Comparison of ENCODE assay signal across 8 cellular contexts in the genomic region with DNA sequence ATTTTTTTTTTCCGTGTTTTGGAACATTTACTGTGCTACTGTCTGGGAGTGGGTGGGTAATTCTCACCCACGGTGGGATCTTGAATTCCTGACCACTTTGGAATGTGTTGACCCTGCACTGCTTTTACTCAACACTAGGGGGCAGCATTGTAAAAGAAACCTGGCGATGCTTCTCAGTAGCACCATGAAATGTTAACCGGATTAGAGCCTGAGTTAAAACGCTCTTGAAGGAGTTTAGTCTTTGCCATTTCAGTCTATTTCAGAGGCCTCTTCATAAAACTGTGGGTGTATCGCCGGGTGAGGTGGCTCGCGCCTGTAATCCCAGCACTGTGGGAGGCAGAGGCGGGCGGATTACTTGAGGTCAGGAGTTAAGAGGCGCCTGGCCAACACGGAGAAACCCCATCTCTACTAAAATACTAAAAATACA.
DNase-seq lines count a peak whose midpoint lies in the region; ATAC-seq, FAIRE-seq and TF ChIP-seq lines count a peak whose summit lies in the region.

No MANE protein-coding gene starts in this region.

- FAIRE-seq in bronchial epithelial cell (lab: Jason Lieb, UNC) = no peak

- H3K4me1 Mint-ChIP-seq in GM23338 (peaks cover 3% of the 10 kb centered on the region; the same call in 2 of the 3 replicates), WTC11 (peaks cover 3% of the 10 kb centered on the region)

- no peak overlapping the region for H3K4me2 ChIP-seq in GM23338

- TF ChIP-seq CTCF in GM23338 (conservative IDR thresholded peaks at IDR 0.05; ENCODE audit: low read depth in 2 of 2) (peak; percentile 93 to 95), WTC11 (IDR thresholded peaks at IDR 0.05) (peak; percentile 92), bronchial epithelial cell (IDR thresholded peaks at IDR 0.05; ENCODE audit: insufficient read depth, low read length, severe bottlenecking) (peak; percentile 77)

- H3K9me2 ChIP-seq in GM23338 (ENCODE audit: insufficient read depth) = no peaks in the 10 kb centered on the region

- H3K27me3 ChIP-seq in GM23338 (ENCODE audit: insufficient read depth) = no peaks in the 10 kb centered on the region
- no peaks in the 10 kb centered on the region for H3K27me3 ChIP-seq in bronchial epithelial cell (ENCODE audit: control insufficient read depth, insufficient read depth, low read length)

- no peaks in the 10 kb centered on the region for H3K79me2 ChIP-seq in GM23338 (replicated peaks; ENCODE audit: insufficient read depth)

- H3K27ac ChIP-seq in GM23338 (ENCODE audit: low read depth) = no peak overlapping the region

- H2AFZ ChIP-seq in GM23338 = no peak overlapping the region

- ATAC-seq in GM23338 (peak; percentile 93), WTC11 (peak; percentile 88), HG03457 (IDR thresholded peaks at IDR 0.05; ENCODE audit: unreplicated experiment) (no peak)

- DNase-seq in CD1c-positive myeloid dendritic cell (ENCODE audit: extremely low spot score) = peak; percentile 88
- DNase-seq in GM23338 (ENCODE audit: low spot score) = peak; percentile 85
- DNase-seq in NCI-H2171 (lab: John Stamatoyannopoulos, UW) = peak; percentile 36
- peak; percentile 64 for DNase-seq in WTC11 (ENCODE audit: low spot score)
- DNase-seq in bronchial epithelial cell (ENCODE audit: low read depth) = peak; percentile 57
- peak; percentile 78 for DNase-seq in islet precursor cell
- DNase-seq in stimulated activated CD4-positive, alpha-beta T cell treated with anti-CD3 and anti-CD28 coated beads, Interleukin-1b, Interleukin-23, amount 100 ng/mL, for 48 hours = peak; percentile 39

- CTCF ChIA-PET in WTC11 (lab: Charles Lee) = interaction anchor here (0.7 to 3.3 kb wide), 3 partner anchors 76 to 133 kb away, joined by 3 to 16 read pairs (median 5); partner anchors contain the start of gene PRND

- POLR2A ChIA-PET in WTC11 (lab: Charles Lee) = no interaction called here

- no peaks in the 10 kb centered on the region for H3F3A ChIP-seq in GM23338 (replicated peaks; ENCODE audit: low read depth)

- H3K27ac Mint-ChIP-seq in GM23338 = no peak overlapping the region
- no peak overlapping the region for H3K27ac Mint-ChIP-seq in WTC11

- H3K9me3 Mint-ChIP-seq in GM23338 (no peaks in the 10 kb centered on the region), WTC11 (no peaks in the 10 kb centered on the region)

- no peaks in the 10 kb centered on the region for H3K36me3 Mint-ChIP-seq in GM23338 (ENCODE audit: low read depth)
- no peaks in the 10 kb centered on the region for H3K36me3 Mint-ChIP-seq in WTC11

- no peaks in the 10 kb centered on the region for H3K36me3 ChIP-seq in GM23338 (ENCODE audit: insufficient read depth)
- H3K36me3 ChIP-seq in bronchial epithelial cell (ENCODE audit: control insufficient read depth, insufficient read depth, low read length) = no peaks in the 10 kb centered on the region

- no peak overlapping the region for H3K4me3 Mint-ChIP-seq in GM23338
- H3K4me3 Mint-ChIP-seq in WTC11 = no peak overlapping the region

- H3K27me3 Mint-ChIP-seq in GM23338 (ENCODE audit: insufficient read depth, low read depth, poor library complexity) = peaks cover 4% of the 10 kb centered on the region
- H3K27me3 Mint-ChIP-seq in WTC11 (ENCODE audit: low read depth) = no peaks in the 10 kb centered on the region

- no peaks in the 10 kb centered on the region for H3K4me1 ChIP-seq in GM23338 (ENCODE audit: insufficient read depth)

- no peaks in the 10 kb centered on the region for H4K20me1 ChIP-seq in GM23338 (replicated peaks; ENCODE audit: insufficient read depth)

- no peak overlapping the region for H3K4me3 ChIP-seq in GM23338
- H3K4me3 ChIP-seq in bronchial epithelial cell (ENCODE audit: low read depth, low read length) = no peak overlapping the region

TF ChIP-seq in GM23338, 12 proteins besides CTCF, POLR2A, EP300 and RAD21:
- TF ChIP-seq POLR2AphosphoS5 (IDR thresholded peaks at IDR 0.05; ENCODE audit: low read depth) = no peak
- TF ChIP-seq ZNF114 (CRISPR knock-in tag; IDR thresholded peaks at IDR 0.05) = no peak

TF ChIP-seq in WTC11, 78 proteins besides CTCF, POLR2A, EP300 and RAD21:
- TF ChIP-seq, protein P1, sequence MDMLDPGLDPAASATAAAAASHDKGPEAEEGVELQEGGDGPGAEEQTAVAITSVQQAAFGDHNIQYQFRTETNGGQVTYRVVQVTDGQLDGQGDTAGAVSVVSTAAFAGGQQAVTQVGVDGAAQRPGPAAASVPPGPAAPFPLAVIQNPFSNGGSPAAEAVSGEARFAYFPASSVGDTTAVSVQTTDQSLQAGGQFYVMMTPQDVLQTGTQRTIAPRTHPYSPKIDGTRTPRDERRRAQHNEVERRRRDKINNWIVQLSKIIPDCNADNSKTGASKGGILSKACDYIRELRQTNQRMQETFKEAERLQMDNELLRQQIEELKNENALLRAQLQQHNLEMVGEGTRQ (CRISPR knock-in tag; IDR thresholded peaks at IDR 0.05) = no peak
- no peak for TF ChIP-seq AFF4 (CRISPR knock-in tag; IDR thresholded peaks at IDR 0.05; ENCODE audit: borderline replicate concordance)
- peak; percentile 93 for TF ChIP-seq ZNF121 (CRISPR knock-in tag; IDR thresholded peaks at IDR 0.05)
TF ChIP-seq in WTC11: peak in this region for 1.

Comparison
In these comparisons a context has a peak if more than half of its experiments do, and no peak if none do; other contexts are left out.
1. DNase-seq: peak in every context shown above with its lines; median percentile 88 in CD1c-positive myeloid dendritic cell; 85 in GM23338; 78 in islet precursor cell; 64 in WTC11; 57 in bronchial epithelial cell; 39 in stimulated activated CD4-positive, alpha-beta T cell treated with anti-CD3 and anti-CD28 coated beads, Interleukin-1b, Interleukin-23, amount 100 ng/mL, for 48 hours; 36 in NCI-H2171.